Comparison of ENCODE assay signal across 2 cellular contexts in genomic region chr1:18417317-18418269, GRCh38.
A peak's percentile ranks its signal among the peaks of the same experiment; 100 is the strongest.
TF ChIP-seq lines count a peak whose summit lies in the region.

No MANE protein-coding gene starts in this region.

TF ChIP-seq in GM23338, 12 proteins besides CTCF, POLR2A, EP300 and RAD21:
- TF ChIP-seq REST (IDR thresholded peaks at IDR 0.05; ENCODE audit: unreplicated experiment): no peak
- peak; percentile 46; the same call in 1 of the 2 replicates for TF ChIP-seq NANOG (IDR thresholded peaks at IDR 0.05; ENCODE audit: borderline replicate concordance)

TF ChIP-seq in K562, 482 proteins besides CTCF, POLR2A, EP300 and RAD21 (continued from another document):
- TF ChIP-seq, protein P1, sequence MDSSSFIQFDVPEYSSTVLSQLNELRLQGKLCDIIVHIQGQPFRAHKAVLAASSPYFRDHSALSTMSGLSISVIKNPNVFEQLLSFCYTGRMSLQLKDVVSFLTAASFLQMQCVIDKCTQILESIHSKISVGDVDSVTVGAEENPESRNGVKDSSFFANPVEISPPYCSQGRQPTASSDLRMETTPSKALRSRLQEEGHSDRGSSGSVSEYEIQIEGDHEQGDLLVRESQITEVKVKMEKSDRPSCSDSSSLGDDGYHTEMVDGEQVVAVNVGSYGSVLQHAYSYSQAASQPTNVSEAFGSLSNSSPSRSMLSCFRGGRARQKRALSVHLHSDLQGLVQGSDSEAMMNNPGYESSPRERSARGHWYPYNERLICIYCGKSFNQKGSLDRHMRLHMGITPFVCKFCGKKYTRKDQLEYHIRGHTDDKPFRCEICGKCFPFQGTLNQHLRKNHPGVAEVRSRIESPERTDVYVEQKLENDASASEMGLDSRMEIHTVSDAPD (CRISPR knock-in tag; IDR thresholded peaks at IDR 0.05): no peak
- no peak for TF ChIP-seq HNRNPL (IDR thresholded peaks at IDR 0.05; ENCODE audit: low read depth, low read length)
- TF ChIP-seq GTF2E2 (tag; IDR thresholded peaks at IDR 0.05): peak; percentile 74; the same call in 1 of the 2 replicates
- TF ChIP-seq ZNF584 (CRISPR knock-in tag; IDR thresholded peaks at IDR 0.05; ENCODE audit: low read depth): 0 out of 2 replicates have a peak, but pooled peaks have one; percentile 54
- peak; percentile 40 for TF ChIP-seq RBM25 (IDR thresholded peaks at IDR 0.05; ENCODE audit: low read depth, low read length, severe bottlenecking)
- no peak for TF ChIP-seq MYNN (IDR thresholded peaks at IDR 0.05)
- TF ChIP-seq MYNN (CRISPR knock-in tag; IDR thresholded peaks at IDR 0.05): no peak
